8 cellular contexts compared by ENCODE assay signal in the genomic region with DNA sequence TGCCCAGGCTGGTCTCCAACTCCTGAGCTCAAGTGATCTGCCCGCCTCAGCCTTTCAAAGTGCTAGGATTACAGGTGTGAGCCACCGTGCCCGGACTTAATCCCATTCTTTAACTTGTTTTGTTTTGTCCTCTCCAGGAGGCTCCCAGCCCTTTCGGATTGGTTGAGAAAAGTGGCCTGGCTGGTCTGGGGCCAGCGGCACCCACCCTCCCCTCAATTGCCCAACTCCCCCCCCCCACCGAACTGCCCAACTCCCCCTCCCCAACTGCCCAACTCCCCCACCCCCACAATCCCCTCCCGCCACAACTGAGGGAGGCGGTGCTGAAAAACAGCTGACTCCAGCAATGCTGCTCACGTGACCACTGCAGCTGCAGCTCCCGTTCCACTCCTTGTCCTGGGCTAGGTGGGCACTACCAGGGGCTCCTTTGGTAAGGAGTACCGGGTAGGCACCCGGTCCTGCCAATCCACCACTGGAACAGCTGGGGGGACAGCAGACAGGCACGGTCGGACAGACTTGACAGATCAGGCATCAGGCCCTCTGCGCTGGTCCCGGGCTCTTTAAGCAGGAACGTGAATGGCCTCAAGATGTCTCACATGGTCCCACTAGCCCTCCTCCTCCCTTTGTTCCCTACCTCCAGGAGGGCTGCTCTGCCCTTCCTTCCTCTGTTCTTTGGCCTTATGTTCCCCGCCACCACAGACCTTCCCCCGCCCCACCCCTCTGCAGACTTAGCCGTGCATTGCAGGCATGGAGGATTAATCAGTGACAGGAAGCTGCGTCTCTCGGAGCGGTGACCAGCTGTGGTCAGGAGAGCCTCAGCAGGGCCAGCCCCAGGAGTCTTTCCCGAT. TPM values are rescaled to one million over a fixed set of nuclear protein-coding genes. Genes with fewer than 3 reads are reported as not detected.
DNase-seq lines count a peak whose midpoint lies in the region; ATAC-seq and TF ChIP-seq lines count a peak whose summit lies in the region.

Gene TCN2, plus strand, starts transcription at position 720 of the 845 bp plus-strand sequence. CDS start 158 bp downstream, outside the sequence.

- H3K4ac ChIP-seq in H9 (ENCODE audit: low read depth, low read length): no peak within 1 kb of the TSS

- H3K9ac ChIP-seq in H9 (ENCODE audit: extremely low read depth, insufficient read length, low read length) (peak within 1 kb of the TSS; percentile 60), muscle layer of colon (ENCODE audit: low read length) (peak within 1 kb of the TSS; percentile 43)

- no peak within 1 kb of the TSS for H2AFZ ChIP-seq in H9 (ENCODE audit: low read length)

- peaks cover 6% of the 10 kb centered on the region for H3K23me2 ChIP-seq in H9 (ENCODE audit: insufficient read length, low read depth, low read length, poor library complexity, severe bottlenecking)

- H2BK5ac ChIP-seq in H9 (ENCODE audit: insufficient read length, low read length): no peak within 1 kb of the TSS

- no peak within 1 kb of the TSS for H2AK5ac ChIP-seq in H9 (ENCODE audit: insufficient read length, low read length)

- H4K20me1 ChIP-seq in H9 (ENCODE audit: control insufficient read depth, insufficient read depth, insufficient read length): no peaks in the 10 kb centered on the region

- peak within 1 kb of the TSS; percentile 79 for H3K18ac ChIP-seq in H9 (ENCODE audit: insufficient read length, low read depth, low read length)

- H3K23ac ChIP-seq in H9 (ENCODE audit: insufficient read length, low read depth, low read length): no peak within 1 kb of the TSS

- H3K4me3 Mint-ChIP-seq in H9: peak within 1 kb of the TSS; percentile 77 to 85
- peak within 1 kb of the TSS; percentile 78 for H3K4me3 Mint-ChIP-seq in activated T-cell treated with anti-CD3 and anti-CD28 coated beads, Interleukin-2, amount 50 U/mL, for 4 hours

- peak within 1 kb of the TSS; percentile 56 to 94 for H3K4me3 ChIP-seq in muscle layer of colon (ENCODE audit: low read depth in 1 of 2, low read length in 2 of 2)

- H3K36me3 Mint-ChIP-seq in H9 (ENCODE audit: insufficient read depth in 1 of 3, low read depth in 3 of 3): peaks cover 13 to 24% (median 22%) of the 10 kb centered on the region in 3 experiments; a peak in 6 of 7 replicates
- H3K36me3 Mint-ChIP-seq in activated T-cell treated with anti-CD3 and anti-CD28 coated beads, Interleukin-2, amount 50 U/mL, for 4 hours (ENCODE audit: insufficient read depth): no peaks in the 10 kb centered on the region

- peak; percentile 69 to 81 for ATAC-seq in activated T-cell treated with anti-CD3 and anti-CD28 coated beads, Interleukin-2, amount 50 U/mL, for 4 hours
- no peak for ATAC-seq in HG02938 (IDR thresholded peaks at IDR 0.05; ENCODE audit: unreplicated experiment)

- no peak within 1 kb of the TSS for H3T11ph ChIP-seq in H9 (ENCODE audit: low read length)

- H3K4me2 ChIP-seq in H9 (ENCODE audit: insufficient read depth, insufficient read length, low read length): peak within 1 kb of the TSS; percentile 82

- no peak within 1 kb of the TSS for H2BK12ac ChIP-seq in H9 (ENCODE audit: insufficient read length, low read depth, low read length)

- H3K9me3 ChIP-seq in H9 (ENCODE audit: control insufficient read depth, low read depth, low read length): no peaks in the 10 kb centered on the region
- no peaks in the 10 kb centered on the region for H3K9me3 ChIP-seq in muscle layer of colon (ENCODE audit: low read length)

- peaks cover 16% of the 10 kb centered on the region for H3K36me3 ChIP-seq in muscle layer of colon (ENCODE audit: insufficient read depth, low read length)

- peak within 1 kb of the TSS; percentile 30; the same call in 1 of the 2 replicates for H3K14ac ChIP-seq in H9 (ENCODE audit: insufficient read depth, low read length)

- H3K4me1 ChIP-seq in H9 (ENCODE audit: insufficient read depth, low read length) (0 out of 2 replicates have a peak, but pooled peaks cover 6% of the 10 kb centered on the region), muscle layer of colon (ENCODE audit: insufficient read depth, low read length) (peaks cover 43% of the 10 kb centered on the region)

- no peak within 1 kb of the TSS for H2BK20ac ChIP-seq in H9 (ENCODE audit: low read depth, low read length, poor library complexity, severe bottlenecking)

- no peak for TF ChIP-seq CTCF in H9 (conservative IDR thresholded peaks at IDR 0.05)

- H2BK120ac ChIP-seq in H9 (ENCODE audit: low read depth, low read length, poor library complexity, severe bottlenecking): no peak within 1 kb of the TSS

- no peak within 1 kb of the TSS for H4K5ac ChIP-seq in H9 (ENCODE audit: insufficient read length, low read depth, low read length)

- H3K4me1 Mint-ChIP-seq in H9: peaks cover 40 to 49% of the 10 kb centered on the region in 2 experiments
- peaks cover 25% of the 10 kb centered on the region for H3K4me1 Mint-ChIP-seq in activated T-cell treated with anti-CD3 and anti-CD28 coated beads, Interleukin-2, amount 50 U/mL, for 4 hours (ENCODE audit: low read depth)

- H3K27me3 ChIP-seq in H9 (ENCODE audit: insufficient read depth, low read length) (no peaks in the 10 kb centered on the region), muscle layer of colon (ENCODE audit: control insufficient read depth in 1 of 2, insufficient read depth in 2 of 2, low read length in 2 of 2) (no peaks in the 10 kb centered on the region)

- H3K79me1 ChIP-seq in H9 (ENCODE audit: insufficient read depth, low read depth, low read length, poor library complexity, severe bottlenecking): peaks cover 4% of the 10 kb centered on the region

- H3K56ac ChIP-seq in H9 (ENCODE audit: insufficient read length, low read depth, low read length): no peak within 1 kb of the TSS

- peak within 1 kb of the TSS; percentile 98 to 100 (median 99) for H3K27ac Mint-ChIP-seq in H9

- no peak within 1 kb of the TSS for H4K8ac ChIP-seq in H9 (replicated peaks; ENCODE audit: insufficient read length, low read depth, low read length)

- H3K27ac ChIP-seq in H9 (ENCODE audit: insufficient read length, low read depth, low read length) (peak within 1 kb of the TSS; percentile 49), muscle layer of colon (ENCODE audit: low read depth, low read length) (peak within 1 kb of the TSS; percentile 82), substantia nigra (ENCODE audit: low read depth, low read length, poor library complexity, severe bottlenecking) (peak within 1 kb of the TSS; percentile 52)

- H3K9me3 Mint-ChIP-seq in H9: peaks cover 0 to 3% of the 10 kb centered on the region in 2 experiments; a peak in 2 of 5 replicates
- H3K9me3 Mint-ChIP-seq in activated T-cell treated with anti-CD3 and anti-CD28 coated beads, Interleukin-2, amount 50 U/mL, for 4 hours: no peaks in the 10 kb centered on the region

- DNase-seq in COLO668 (lab: John Stamatoyannopoulos, UW; ENCODE audit: unreplicated experiment): peak; percentile 46
- peak; percentile 97 for DNase-seq in H9
- DNase-seq in NCI-H460 (ENCODE audit: extremely low read depth, low read depth): peak; percentile 22
- DNase-seq in activated T-cell treated with anti-CD3 and anti-CD28 coated beads, Interleukin-2, amount 50 U/mL, for 4 hours: no peak
- DNase-seq in fibroblast of peridontal ligament (ENCODE audit: extremely low read depth): peak; percentile 54
- DNase-seq in substantia nigra (lab: John Stamatoyannopoulos, UW): peak in 48 of 49 donors; percentile 26 to 89 (median 71)

- H3K79me2 ChIP-seq in H9 (ENCODE audit: insufficient read depth, low read length): no peaks in the 10 kb centered on the region

- no CpG with 5 or more reads among the region's 24 CpGs for WGBS in H9 (ENCODE audit: extremely low coverage, insufficient read length, low lambda C conversion rate)

- H2BK15ac ChIP-seq in H9 (ENCODE audit: low read depth, low read length): no peak within 1 kb of the TSS

- H4K91ac ChIP-seq in H9 (ENCODE audit: insufficient read length, low read depth, low read length): no peak within 1 kb of the TSS

- no peaks in the 10 kb centered on the region for H3K27me3 Mint-ChIP-seq in H9 (ENCODE audit: low read depth)
- no peaks in the 10 kb centered on the region for H3K27me3 Mint-ChIP-seq in activated T-cell treated with anti-CD3 and anti-CD28 coated beads, Interleukin-2, amount 50 U/mL, for 4 hours (ENCODE audit: low read depth)

RNA-seq across cellular contexts. Expression of gene TCN2, which starts in this region (rescaled TPM):
- 39.0 and 42.2 TPM in 2 replicates for total RNA-seq in H9 (2021)
- 2.1 and 3.0 TPM in 2 replicates for total RNA-seq in NCI-H460 (2014; rRNA removed; shearing (Covaris generic))
- polyA plus RNA-seq in NCI-H460 (2014; cell fraction: nucleus; rRNA removed): 1.1 and 2.7 TPM in 2 replicates
- total RNA-seq in activated T-cell treated with anti-CD3 and anti-CD28 coated beads, Interleukin-2, amount 50 U/mL, for 4 hours: under 1 TPM in 2 of 3 donors, not detected in 1; 0.26 to 0.46 TPM

Comparison
In these comparisons a context has a peak if more than half of its experiments do, and no peak if none do; other contexts are left out.
1. RNA of gene TCN2 (total RNA-seq): 39.0 to 42.2 TPM in H9; 2.1 to 3.0 TPM in NCI-H460 and 0.26 to 0.46 TPM in activated T-cell treated with anti-CD3 and anti-CD28 coated beads, Interleukin-2, amount 50 U/mL, for 4 hours; every median in the first group is over 10 times any median in the second.
2. Peak in ATAC-seq in activated T-cell treated with anti-CD3 and anti-CD28 coated beads, Interleukin-2, amount 50 U/mL, for 4 hours; RNA of the gene not detected or under 1 TPM.
3. Peak in every context shown above with its lines, with median percentiles within 50 percentile points of each other: H3K27ac ChIP-seq.